In the genomic region with DNA sequence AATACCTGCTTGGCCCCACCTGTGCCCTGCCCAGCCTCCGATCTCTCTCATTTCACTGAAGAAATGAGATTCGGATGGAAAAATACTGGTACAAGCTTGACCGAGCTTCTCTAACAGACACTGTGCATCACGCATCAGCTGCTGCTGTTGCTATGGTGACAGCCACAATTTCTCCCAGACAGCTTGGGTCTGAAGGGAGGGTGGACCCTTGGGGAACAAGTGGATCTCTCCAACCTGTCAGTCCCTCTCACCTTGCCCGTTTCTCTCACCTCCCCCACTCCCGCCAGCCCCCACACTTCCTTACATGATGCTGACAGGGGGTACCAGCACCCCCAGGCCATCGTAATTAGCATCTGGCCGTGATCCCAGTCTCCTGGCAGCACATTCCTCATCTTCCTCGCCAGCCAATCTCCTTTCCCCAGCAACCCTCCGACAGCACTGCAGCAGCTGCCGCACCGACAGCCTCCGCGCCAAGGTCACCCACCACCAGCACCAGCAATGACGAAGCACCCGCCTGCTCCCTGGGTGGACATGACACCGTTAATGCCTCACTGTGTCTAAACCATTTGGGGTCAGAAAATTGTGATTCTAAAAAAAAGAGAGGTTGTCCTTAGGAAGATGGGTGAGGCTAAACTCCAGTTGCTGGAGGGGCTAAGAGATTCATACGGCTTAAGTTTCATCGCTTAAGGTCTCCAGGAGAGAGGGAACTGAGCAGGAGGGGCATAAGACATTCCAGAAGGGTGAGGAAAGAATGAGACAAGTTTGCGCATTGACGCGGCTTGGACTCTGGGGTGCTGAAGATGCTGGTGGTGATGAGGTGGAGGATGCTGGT, we compare ENCODE assay signal across 8 cellular contexts. TPM values are rescaled to one million over a fixed set of nuclear protein-coding genes. Genes with fewer than 3 reads are reported as not detected.
DNase-seq lines count a peak whose midpoint lies in the region; ATAC-seq and TF ChIP-seq lines count a peak whose summit lies in the region.

No MANE protein-coding gene starts in this region.

- CTCF ChIA-PET in OCI-LY7 (lab: Charles Lee; ENCODE audit: unreplicated experiment) = no interaction called here

- no peaks in the 10 kb centered on the region for H3K4me1 ChIP-seq in OCI-LY7 (ENCODE audit: insufficient read depth, low read length, poor library complexity, severe bottlenecking)
- H3K4me1 ChIP-seq in esophagus squamous epithelium = peaks cover 13 to 32% (median 14%) of the 10 kb centered on the region in 3 donors

- intact Hi-C loops in OCI-LY7 (cut with micrococcal nuclease; ENCODE audit: unreplicated experiment) (no loop called here), esophagus squamous epithelium (cut with DNase I) (no loop called here)

- no peaks in the 10 kb centered on the region for H4K20me1 ChIP-seq in OCI-LY7 (ENCODE audit: insufficient read depth, low read length)

- no peak for ATAC-seq in activated T-cell treated with anti-CD3 and anti-CD28 coated beads, Interleukin-2, amount 50 U/mL, for 72 hours (replicated peaks in 1 of 2)
- ATAC-seq in HG03439 (IDR thresholded peaks at IDR 0.05; ENCODE audit: unreplicated experiment) (no peak), GM18858 (IDR thresholded peaks at IDR 0.05; ENCODE audit: unreplicated experiment) (no peak), GM19023 (IDR thresholded peaks at IDR 0.05; ENCODE audit: unreplicated experiment) (no peak)

- H3K27me3 ChIP-seq in esophagus squamous epithelium = peaks cover 0 to 16% (median 0%) of the 10 kb centered on the region in 4 donors

- no peak overlapping the region for H3K27ac ChIP-seq in OCI-LY7 (ENCODE audit: low read depth, low read length, poor library complexity, severe bottlenecking)
- H3K27ac ChIP-seq in esophagus squamous epithelium = peak overlapping the region; percentile 34 to 85 (median 76)

- H3K36me3 ChIP-seq in OCI-LY7 (ENCODE audit: insufficient read depth, low read length) (no peaks in the 10 kb centered on the region), esophagus squamous epithelium (no peaks in the 10 kb centered on the region)

- H3K9me3 ChIP-seq in OCI-LY7 (ENCODE audit: low read length) (no peaks in the 10 kb centered on the region), esophagus squamous epithelium (no peaks in the 10 kb centered on the region)

- H3K9me2 ChIP-seq in OCI-LY7 (ENCODE audit: insufficient read depth, low read length) = no peaks in the 10 kb centered on the region

- BruUV-seq in OCI-LY7 (replicated peaks; lab: Mats Ljungman, UMichigan) = no TSS peak

- no peak overlapping the region for H3K4me2 ChIP-seq in OCI-LY7 (ENCODE audit: low read length)

- H2AFZ ChIP-seq in OCI-LY7 (ENCODE audit: low read length) = no peak overlapping the region

- no peaks in the 10 kb centered on the region for H3K9me3 Mint-ChIP-seq in activated T-cell treated with anti-CD3 and anti-CD28 coated beads, Interleukin-2, amount 50 U/mL, for 72 hours

- H3K27me3 Mint-ChIP-seq in activated T-cell treated with anti-CD3 and anti-CD28 coated beads, Interleukin-2, amount 50 U/mL, for 72 hours (ENCODE audit: low read depth) = peaks cover 23% of the 10 kb centered on the region

- POLR2A ChIA-PET in OCI-LY7 (lab: Charles Lee) = interaction anchor here (1.2 kb wide), 1 partner anchor 72 kb away, joined by 3 read pairs; no protein-coding TSS in a partner anchor

- H3K79me2 ChIP-seq in OCI-LY7 (ENCODE audit: insufficient read depth, low read depth, low read length) = no peaks in the 10 kb centered on the region

- no peaks in the 10 kb centered on the region for H3K36me3 Mint-ChIP-seq in activated T-cell treated with anti-CD3 and anti-CD28 coated beads, Interleukin-2, amount 50 U/mL, for 72 hours (ENCODE audit: insufficient read depth in 2 of 2)

- WGBS in esophagus squamous epithelium, 2 donors = 22 to 29% methylated on average over 19 to 20 of the region's 22 CpGs

- TF ChIP-seq CTCF in OCI-LY7 (conservative IDR thresholded peaks at IDR 0.05; ENCODE audit: low read length) = no peak
- no peak for TF ChIP-seq CTCF in esophagus squamous epithelium (IDR thresholded peaks at IDR 0.05)

- H3K4me3 Mint-ChIP-seq in activated T-cell treated with anti-CD3 and anti-CD28 coated beads, Interleukin-2, amount 50 U/mL, for 72 hours = peak overlapping the region; percentile 21 to 49

- H3K4me3 ChIP-seq in OCI-LY7 (ENCODE audit: low read depth, low read length, poor library complexity, severe bottlenecking) = no peak overlapping the region
- H3K4me3 ChIP-seq in esophagus squamous epithelium = no peak overlapping the region

- no peak for TF ChIP-seq POLR2A in esophagus squamous epithelium (IDR thresholded peaks at IDR 0.05)

- peak in 1 of 2 donors; percentile 14 for DNase-seq in activated T-cell treated with anti-CD3 and anti-CD28 coated beads, Interleukin-2, amount 50 U/mL, for 72 hours
- DNase-seq in activated T-cell treated with anti-CD3 and anti-CD28 coated beads, Interleukin-2, amount 50 U/mL, for 1 hour = no peak
- DNase-seq in OCI-LY7 (ENCODE audit: low spot score) (peak; percentile 7), esophagus squamous epithelium (lab: John Stamatoyannopoulos, UW) (no peak), myocyte (ENCODE audit: low read depth) (peak; percentile 95)

- H3K4me1 Mint-ChIP-seq in activated T-cell treated with anti-CD3 and anti-CD28 coated beads, Interleukin-2, amount 50 U/mL, for 72 hours (ENCODE audit: low read depth) = peaks cover 55% of the 10 kb centered on the region

- peak overlapping the region; percentile 90 for H3K27ac Mint-ChIP-seq in activated T-cell treated with anti-CD3 and anti-CD28 coated beads, Interleukin-2, amount 50 U/mL, for 72 hours

RNA-seq across cellular contexts. Expression of gene TNRC6A, which starts 58.6 kb away (rescaled TPM):
- total RNA-seq in activated T-cell treated with anti-CD3 and anti-CD28 coated beads, Interleukin-2, amount 50 U/mL, for 72 hours = 10 to 100 TPM; 37.4 to 39.7 TPM
- total RNA-seq in OCI-LY7 (2014; rRNA removed; shearing (Covaris generic)) = 38.1 and 45.2 TPM in 2 replicates
- total RNA-seq in OCI-LY7 (2022) = 60.3 and 64.3 TPM in 2 replicates
- total RNA-seq in esophagus squamous epithelium = 10 to 100 TPM; 12.3 to 34.0 (median 18.5) TPM
- 15.0 and 18.0 TPM in 2 replicates for total RNA-seq in myocyte
- 16.6 TPM for polyA plus RNA-seq in myocyte (2012)

Comparison
In these comparisons a context has a peak if more than half of its experiments do, and no peak if none do; other contexts are left out.
1. DNase-seq: peak in OCI-LY7 (single experiment) and myocyte (single experiment); none in activated T-cell treated with anti-CD3 and anti-CD28 coated beads, Interleukin-2, amount 50 U/mL, for 1 hour (single experiment) and esophagus squamous epithelium (single experiment).